In the genomic region with DNA sequence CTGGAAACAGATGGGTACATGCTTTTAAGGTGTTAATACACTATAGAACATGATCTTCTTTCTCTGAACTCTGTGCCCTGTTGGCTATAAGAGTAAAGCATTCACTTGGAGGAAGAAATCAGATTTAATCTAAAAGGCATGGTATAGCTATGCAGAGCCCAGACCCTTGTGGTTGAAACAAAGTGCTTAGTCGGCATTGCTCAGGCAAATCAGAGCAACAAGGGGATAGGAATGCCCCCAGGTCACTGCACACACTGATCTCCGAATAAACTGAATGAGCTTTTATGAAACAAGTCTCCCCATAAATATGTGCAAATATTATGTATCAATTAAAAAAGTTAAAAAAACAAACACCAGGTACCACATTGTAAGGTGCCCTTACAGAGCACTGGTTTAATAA, we compare ENCODE assay signal across 31 cellular contexts. TPM values are rescaled to one million over a fixed set of nuclear protein-coding genes. Genes with fewer than 3 reads are reported as not detected.
"Had no signal": no experiment of that assay in that cellular context is flagged by ENCODE, and none has a peak within 500 bp of the region (broad histone marks: within the 10 kb centered on the region; RNA-seq: fewer than 3 reads in every experiment).

No MANE protein-coding gene starts in this region.

- H3K4me2 ChIP-seq: smooth muscle cell had no signal

- H3K27ac ChIP-seq: neutrophil, ovary, parathyroid adenoma, psoas muscle, skin epidermis, spleen, suprapubic skin, testis, tibial artery, transverse colon, upper lobe of right lung, uterus had no signal

- H3K27me3 ChIP-seq: neutrophil, ovary, spleen, suprapubic skin, testis, tibial artery, transverse colon, upper lobe of right lung, uterus had no signal

- ATAC-seq: naive thymus-derived CD8-positive, alpha-beta T cell; natural killer cell treated with Interleukin-12 subunit alpha and Interleukin-12 subunit beta and Interleukin-15 and Interleukin-18, amount 100 ng/mL, for 72 hours; psoas muscle; right cardiac atrium; sciatic nerve; stimulated activated memory B cell treated with anti-CD40 and anti-IgM and Interleukin-4, amounts not matched to agents 10 μg/mL and 1 μg/mL and 100 μg/mL, for 72 hours; stimulated activated naive CD8-positive, alpha-beta T cell treated with anti-CD3 and anti-CD28 coated beads, Interleukin-15, amount 100 ng/mL, for 72 hours; stimulated activated naive CD8-positive, alpha-beta T cell treated with anti-CD3 and anti-CD28 coated beads, Interleukin-15, Interleukin-2, amounts not matched to agents 100 U/mL and 50 U/mL, for 24 hours; upper lobe of right lung had no signal

- DNase-seq: naive thymus-derived CD8-positive, alpha-beta T cell; nephron progenitor cell; nucleus accumbens; ovary; posterior cingulate gyrus; psoas muscle; right cardiac atrium; spleen; stimulated activated CD4-positive, alpha-beta T cell treated with anti-CD3 and anti-CD28 coated beads, Interleukin-12 subunit alpha, Interleukin-12 subunit beta, amount 100 ng/mL, for 4 hours; stimulated activated CD4-positive, alpha-beta T cell treated with anti-CD3 and anti-CD28 coated beads, Interleukin-1b, Interleukin-23, amount 100 ng/mL, for 48 hours; stimulated activated CD4-positive, alpha-beta T cell treated with anti-CD3 and anti-CD28 coated beads, Interleukin-4, amount 100 ng/mL, for 1 hour; stimulated activated CD4-positive, alpha-beta T cell treated with anti-CD3 and anti-CD28 coated beads, Interleukin-4, amount 100 ng/mL, for 4 hours; stimulated activated CD8-positive, alpha-beta memory T cell treated with anti-CD3 and anti-CD28 coated beads, Interleukin-4, amount 100 ng/mL, for 48 hours; stimulated activated naive CD4-positive, alpha-beta T cell; stimulated activated naive CD8-positive, alpha-beta T cell treated with anti-CD3 and anti-CD28 coated beads, Interleukin-15, amount 100 ng/mL, for 72 hours; stimulated activated naive CD8-positive, alpha-beta T cell treated with anti-CD3 and anti-CD28 coated beads, Interleukin-15, Interleukin-2, amounts not matched to agents 100 U/mL and 50 U/mL, for 24 hours; substantia nigra; testis; tibial artery; transverse colon; upper lobe of right lung; uterus had no signal

- H3K4me1 ChIP-seq: parathyroid adenoma, psoas muscle, spleen, suprapubic skin, testis, tibial artery, transverse colon, upper lobe of right lung, uterus had no signal

- H3K9ac ChIP-seq: parathyroid adenoma had no signal

- H2AFZ ChIP-seq: parathyroid adenoma had no signal

- H3K36me3 ChIP-seq: neutrophil, ovary, spleen, suprapubic skin, tibial artery, transverse colon, upper lobe of right lung, uterus had no signal

- H3K79me2 ChIP-seq: parathyroid adenoma had no signal

- H3K4me3 ChIP-seq: ovary, psoas muscle, skin epidermis, smooth muscle cell, spleen, suprapubic skin, testis, tibial artery, transverse colon, upper lobe of right lung, uterus had no signal

- H3K9me3 ChIP-seq: neutrophil, ovary, psoas muscle, spleen, suprapubic skin, testis, tibial artery, transverse colon, upper lobe of right lung, uterus had no signal

RNA-seq across cellular contexts. Expression of a gene that starts 52.0 kb away (rescaled TPM):
- total RNA-seq: progenitor cell of endocrine pancreas had no signal
